Comparison of ENCODE assay signal across 1 cellular context in genomic region chr3:3782469-3782868, GRCh38.
TF ChIP-seq lines count a peak whose summit lies in the region.

No MANE protein-coding gene starts in this region.

TF ChIP-seq in liver, 16 proteins besides CTCF, POLR2A, EP300 and RAD21 (continued from another document):
- no peak for TF ChIP-seq ZBTB33 (IDR thresholded peaks at IDR 0.05)
- TF ChIP-seq MAX (IDR thresholded peaks at IDR 0.05) = no peak
- TF ChIP-seq YY1 (IDR thresholded peaks at IDR 0.05) = no peak
- TF ChIP-seq HNF4G (IDR thresholded peaks at IDR 0.05) = peak; percentile 26
- TF ChIP-seq REST (IDR thresholded peaks at IDR 0.05) = no peak
- TF ChIP-seq FOXA1 (IDR thresholded peaks at IDR 0.05) = no peak
- TF ChIP-seq ATF3 (IDR thresholded peaks at IDR 0.05) = no peak
- no peak for TF ChIP-seq SP1 (IDR thresholded peaks at IDR 0.05)
- no peak for TF ChIP-seq TAF1 (conservative IDR thresholded peaks at IDR 0.05)
